Comparison of ENCODE assay signal across 11 cellular contexts in genomic region chr2:233209117-233209977, GRCh38. TPM values are rescaled to one million over a fixed set of nuclear protein-coding genes. Genes with fewer than 3 reads are reported as not detected.
A peak's percentile ranks its signal among the peaks of the same experiment; 100 is the strongest.
DNase-seq lines count a peak whose midpoint lies in the region; ATAC-seq, FAIRE-seq and TF ChIP-seq lines count a peak whose summit lies in the region.
"Had no signal": no experiment of that assay in that cellular context is flagged by ENCODE, and none has a peak within 500 bp of the region (broad histone marks: within the 10 kb centered on the region; RNA-seq: fewer than 3 reads in every experiment).

No MANE protein-coding gene starts in this region.

- TF ChIP-seq POLR2A in GM12892 (IDR thresholded peaks at IDR 0.05; ENCODE audit: low read depth, low read length): no peak

- peaks cover 10% of the 10 kb centered on the region for H3K4me1 Mint-ChIP-seq in endodermal cell

- H3K36me3 Mint-ChIP-seq in endodermal cell (ENCODE audit: low read depth): no peaks in the 10 kb centered on the region

- no peaks in the 10 kb centered on the region for H3K27me3 ChIP-seq in PC-3 (ENCODE audit: low read length)
- H3K27me3 ChIP-seq in endodermal cell (ENCODE audit: control insufficient read depth, insufficient read depth, low read length, poor library complexity, severe bottlenecking): no peaks in the 10 kb centered on the region
- H3K27me3 ChIP-seq: gastrocnemius medialis had no signal

- no peak overlapping the region for H3K4me3 Mint-ChIP-seq in endodermal cell

- no peak overlapping the region for H2AFZ ChIP-seq in PC-3 (ENCODE audit: low read length)

- DNase-seq in H4 (ENCODE audit: low spot score) (peak; percentile 77), PC-3 (peak; percentile 87), endodermal cell (peak; percentile 89), occipital lobe (lab: John Stamatoyannopoulos, UW) (peak; percentile 68), GM12892 (ENCODE audit: insufficient read length) (no peak)
- DNase-seq: activated CD4-positive, alpha-beta T cell treated with anti-CD3 and anti-CD28 coated beads for 1 hour; gastrocnemius medialis had no signal

- H3K9me3 ChIP-seq in PC-3 (ENCODE audit: low read length): no peaks in the 10 kb centered on the region
- no peaks in the 10 kb centered on the region for H3K9me3 ChIP-seq in endodermal cell (ENCODE audit: control insufficient read depth, low read length)
- H3K9me3 ChIP-seq: gastrocnemius medialis had no signal

- H3K9ac ChIP-seq in PC-3 (ENCODE audit: low read length) (0 out of 2 replicates have a peak overlapping the region, but pooled peaks have one; percentile 23), endodermal cell (ENCODE audit: extremely low read depth, low read length, poor library complexity, severe bottlenecking) (no peak overlapping the region)
- H3K9ac ChIP-seq: KMS-11 had no signal

- H3K4me3 ChIP-seq in PC-3 (ENCODE audit: low read length) (no peak overlapping the region), endodermal cell (ENCODE audit: low read length) (no peak overlapping the region)
- H3K4me3 ChIP-seq: gastrocnemius medialis had no signal

- peaks cover 3% of the 10 kb centered on the region for H3K9me3 Mint-ChIP-seq in endodermal cell

- intact Hi-C loops in PC-3 (cut with micrococcal nuclease): loop anchor here (1.0 kb wide), 1 partner anchor 180 kb away; no protein-coding TSS in a partner anchor

- peak overlapping the region; percentile 76 for H3K27ac ChIP-seq in PC-3 (ENCODE audit: low read length)
- no peak overlapping the region for H3K27ac ChIP-seq in endodermal cell (ENCODE audit: low read depth, low read length)
- H3K27ac ChIP-seq: gastrocnemius medialis, KMS-11 had no signal

- CTCF ChIA-PET in PC-3 (lab: Charles Lee): interaction anchor here (2.1 kb wide), 1 partner anchor 43 kb away, joined by 5 read pairs; no protein-coding TSS in a partner anchor

- H3K36me3 ChIP-seq in PC-3 (ENCODE audit: low read depth, low read length) (no peaks in the 10 kb centered on the region), endodermal cell (ENCODE audit: control insufficient read depth, insufficient read depth, low read length) (no peaks in the 10 kb centered on the region)
- H3K36me3 ChIP-seq: gastrocnemius medialis had no signal

- POLR2A ChIA-PET in PC-3 (lab: Charles Lee; ENCODE audit: unreplicated experiment): interaction anchor here (0.6 kb wide), 2 partner anchors 298 to 1567 kb away, joined by 4 to 6 read pairs; no protein-coding TSS in a partner anchor

- no TSS peak for BruUV-seq in PC-3 (replicated peaks; lab: Mats Ljungman, UMichigan)

- H3K27ac Mint-ChIP-seq in endodermal cell: peak overlapping the region; percentile 64

- H3K27me3 Mint-ChIP-seq in endodermal cell (ENCODE audit: insufficient read depth): no peaks in the 10 kb centered on the region

- no peaks in the 10 kb centered on the region for H3K9me2 ChIP-seq in PC-3 (replicated peaks; ENCODE audit: low read length)

- 39% methylated on average over 2 to 9 of the region's 11 CpGs for WGBS in endodermal cell (ENCODE audit: insufficient coverage in 1 of 2, insufficient read length in 1 of 2), 2 experiments

- peak; percentile 74 for ATAC-seq in PC-3
- ATAC-seq in HG03280 (IDR thresholded peaks at IDR 0.05; ENCODE audit: unreplicated experiment): no peak
- no peak for ATAC-seq in GM19023 (IDR thresholded peaks at IDR 0.05; ENCODE audit: unreplicated experiment)
- no peak for ATAC-seq in GM18519 (IDR thresholded peaks at IDR 0.05; ENCODE audit: low FRiP score, unreplicated experiment)
- ATAC-seq: gastrocnemius medialis had no signal

- H3F3A ChIP-seq in PC-3 (ENCODE audit: low read length, unreplicated experiment): no peaks in the 10 kb centered on the region

- no peaks in the 10 kb centered on the region for H3K79me2 ChIP-seq in PC-3 (ENCODE audit: low read length)

- FAIRE-seq in GM12892 (lab: Jason Lieb, UNC): no peak

- H3K4me1 ChIP-seq in PC-3 (ENCODE audit: insufficient read depth, low read length) (peaks cover 37% of the 10 kb centered on the region), endodermal cell (ENCODE audit: control insufficient read depth, insufficient read depth, low read length) (peaks cover 4% of the 10 kb centered on the region)

- H4K20me1 ChIP-seq in PC-3 (ENCODE audit: low read length): no peaks in the 10 kb centered on the region

- H3K4me2 ChIP-seq in PC-3 (ENCODE audit: low read length): peak overlapping the region; percentile 59
- H3K4me2 ChIP-seq: KMS-11 had no signal

- no peak for TF ChIP-seq CTCF in PC-3 (conservative IDR thresholded peaks at IDR 0.05; ENCODE audit: low read depth, low read length)
- no peak for TF ChIP-seq CTCF in endodermal cell (conservative IDR thresholded peaks at IDR 0.05)

RNA-seq across cellular contexts. Expression of gene ATG16L1, which starts 42.1 kb away (rescaled TPM):
- 26.6 and 30.6 TPM in 2 replicates for total RNA-seq in H4 (2014; rRNA removed; shearing (Covaris generic))
- total RNA-seq in PC-3 (2014; rRNA removed) (126 and 173 TPM in 2 replicates), endodermal cell (10 to 100 TPM; 29.6 to 31.6 TPM), occipital lobe (36.7 TPM)
- 14.3 TPM for polyA plus RNA-seq in endodermal cell (2013, experiment 1 of 2)
- polyA plus RNA-seq in endodermal cell (2013, experiment 2 of 2): 13.9 TPM
- polyA plus RNA-seq in GM12892 (2012; ENCODE audit: missing spikeins): 9.2 TPM
